Comparison of ENCODE assay signal across 16 cellular contexts in genomic region chr6:26296857-26297648, GRCh38.
DNase-seq lines count a peak whose midpoint lies in the region; ATAC-seq and TF ChIP-seq lines count a peak whose summit lies in the region.
"Had no signal": no experiment of that assay in that cellular context is flagged by ENCODE, and none has a peak within 500 bp of the region (broad histone marks: within the 10 kb centered on the region; RNA-seq: fewer than 3 reads in every experiment).

No MANE protein-coding gene starts in this region.

- WGBS in testis, 2 donors = 77% methylated on average over 4 of the region's 4 CpGs

- TF ChIP-seq POLR2A in testis (IDR thresholded peaks at IDR 0.05) = no peak
- no peak for TF ChIP-seq POLR2A in GM18505 (IDR thresholded peaks at IDR 0.05; ENCODE audit: borderline replicate concordance, extremely low read depth, insufficient read depth, insufficient read length)

- H3K36me3 ChIP-seq in brain microvascular endothelial cell (replicated peaks) (no peaks in the 10 kb centered on the region), testis (ENCODE audit: low read depth, missing control alignments) (no peaks in the 10 kb centered on the region)
- H3K36me3 ChIP-seq: BLaER1 treated with 17β-estradiol and CSF1 and Interleukin-3, amounts not matched to agents 10 nM and 100 nM had no signal

- H3K9me3 ChIP-seq in testis = no peaks in the 10 kb centered on the region
- H3K9me3 ChIP-seq: BLaER1 treated with 17β-estradiol and CSF1 and Interleukin-3, amounts not matched to agents 10 nM and 100 nM had no signal

- H3K27ac ChIP-seq in brain microvascular endothelial cell = peak overlapping the region; percentile 88
- no peak overlapping the region for H3K27ac ChIP-seq in testis

- intact Hi-C loops in testis (cut with DNase I; ENCODE audit: low total_unique reads) = no loop called here

- H3K4me3 ChIP-seq in brain microvascular endothelial cell (ENCODE audit: low read depth, low read length) = no peak overlapping the region
- H3K4me3 ChIP-seq in testis = no peak overlapping the region
- H3K4me3 ChIP-seq: BLaER1 treated with 17β-estradiol and CSF1 and Interleukin-3, amounts not matched to agents 10 nM and 100 nM had no signal

- in situ Hi-C loops in brain microvascular endothelial cell (cut with HindIII; ENCODE audit: low pct_ligation_motif_present, low sequenced_read_pairs) = no loop called here

- peak; percentile 38 for DNase-seq in EH (ENCODE audit: low read depth)
- peak; percentile 93 for DNase-seq in OCI-M1 (lab: John Stamatoyannopoulos, UW)
- peak; percentile 55 for DNase-seq in brain microvascular endothelial cell
- peak; percentile 89 for DNase-seq in myocyte (ENCODE audit: low read depth)
- DNase-seq in testis = no peak
- DNase-seq in GM20000 (ENCODE audit: low spot score) = no peak
- DNase-seq: activated naive CD8-positive, alpha-beta T cell treated with anti-CD3 and anti-CD28 coated beads, Interleukin-2, amount 50 U/mL, for 24 hours; cortex of kidney; naive B cell; NCI-H1417; NCI-H524 treated with DMSO at 0.1 percent for 48 hours; retina had no signal

- H3K4me1 ChIP-seq in testis = no peaks in the 10 kb centered on the region

- H3K27me3 ChIP-seq in brain microvascular endothelial cell (replicated peaks) (no peaks in the 10 kb centered on the region), testis (no peaks in the 10 kb centered on the region)
- H3K27me3 ChIP-seq: BLaER1 treated with 17β-estradiol and CSF1 and Interleukin-3, amounts not matched to agents 10 nM and 100 nM had no signal

- TF ChIP-seq CTCF in brain microvascular endothelial cell (IDR thresholded peaks at IDR 0.05; ENCODE audit: low read depth, low read length, missing control alignments) = no peak
- no peak for TF ChIP-seq CTCF in testis (IDR thresholded peaks at IDR 0.05)
- TF ChIP-seq CTCF in GM20000 (IDR thresholded peaks at IDR 0.05; ENCODE audit: extremely low read depth, missing control alignments) = no peak

- no peak for ATAC-seq in HG02623 (IDR thresholded peaks at IDR 0.05; ENCODE audit: unreplicated experiment)
- ATAC-seq in GM18505 (IDR thresholded peaks at IDR 0.05; ENCODE audit: unreplicated experiment) = no peak
- ATAC-seq: activated naive CD8-positive, alpha-beta T cell treated with anti-CD3 and anti-CD28 coated beads, Interleukin-2, amount 50 U/mL, for 24 hours; Right ventricle myocardium inferior had no signal

Comparison
In these comparisons a context has a peak if more than half of its experiments do, and no peak if none do; other contexts are left out.
1. DNase-seq: peak in EH (single experiment), OCI-M1 (single experiment), brain microvascular endothelial cell (single experiment) and myocyte (single experiment); none in testis (single experiment) and GM20000 (single experiment).